Comparison of ENCODE assay signal across 8 cellular contexts in the genomic region with DNA sequence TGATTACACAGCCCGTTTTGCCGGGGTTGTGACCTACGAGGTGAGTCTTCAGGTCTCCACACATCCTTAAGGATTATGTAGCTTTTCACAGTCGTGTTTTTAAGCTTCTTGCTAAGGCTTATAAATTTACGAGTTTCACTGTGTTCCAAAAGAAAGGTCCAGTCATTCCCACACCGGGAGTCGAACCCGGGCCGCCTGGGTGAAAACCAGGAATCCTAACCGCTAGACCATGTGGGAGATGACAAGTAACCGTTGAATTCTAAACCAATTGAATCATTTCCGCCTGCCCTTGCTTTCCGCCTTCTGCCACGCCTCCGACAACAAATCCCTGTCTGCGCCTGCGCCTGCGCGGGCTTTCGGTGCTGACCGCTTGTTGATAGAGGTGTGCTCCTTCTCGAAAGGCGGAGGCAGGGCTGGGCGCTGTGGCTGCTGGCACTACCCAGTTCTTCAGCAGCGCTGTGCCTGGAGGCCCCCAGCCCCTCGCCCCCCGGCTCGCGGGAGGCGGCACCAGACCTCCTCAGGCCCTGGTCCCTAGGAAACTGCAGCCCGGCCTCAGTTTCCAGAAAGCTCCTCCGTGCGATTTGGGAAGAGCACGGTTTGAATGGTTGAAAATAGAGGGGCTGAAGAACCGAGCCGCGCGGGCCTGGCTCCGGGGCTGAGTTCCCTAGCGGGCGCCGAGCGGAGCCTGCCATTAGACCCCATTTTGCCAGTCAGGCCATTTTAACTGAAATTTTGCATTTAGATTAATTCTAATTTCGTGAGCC.
DNase-seq lines count a peak whose midpoint lies in the region; ATAC-seq and TF ChIP-seq lines count a peak whose summit lies in the region.

No MANE protein-coding gene starts in this region.

- H3K36me3 ChIP-seq in GM06990 (ENCODE audit: control insufficient read depth, insufficient read depth, low read length) = no peaks in the 10 kb centered on the region
- H3K36me3 ChIP-seq in heart left ventricle = no peaks in the 10 kb centered on the region
- H3K36me3 ChIP-seq in parathyroid adenoma (ENCODE audit: control insufficient read depth, insufficient read depth, low read length) = no peaks in the 10 kb centered on the region
- H3K36me3 ChIP-seq in tibial artery = no peaks in the 10 kb centered on the region

- H2AFZ ChIP-seq in parathyroid adenoma = peak overlapping the region; percentile 91

- peak; percentile 77 for DNase-seq in GM06990 (ENCODE audit: extremely low read depth, insufficient read length)
- DNase-seq in NCI-H1105 treated with DMSO at 0.1 percent for 48 hours (lab: John Stamatoyannopoulos, UW) = peak; percentile 87
- DNase-seq in T follicular helper cell (ENCODE audit: low read depth) = peak; percentile 91
- DNase-seq in amniotic epithelial cell (ENCODE audit: low read depth) = peak; percentile 90
- DNase-seq in heart left ventricle = peak; percentile 93 to 98 (median 97)
- DNase-seq in tibial artery = peak; percentile 97 to 98

- no peaks in the 10 kb centered on the region for H3K79me2 ChIP-seq in parathyroid adenoma

- H3K4me3 ChIP-seq in GM06990 (replicated peaks; ENCODE audit: low read depth, low read length) = peak overlapping the region; percentile 53
- peak overlapping the region; percentile 50 to 91 (median 78) for H3K4me3 ChIP-seq in heart left ventricle
- H3K4me3 ChIP-seq in parathyroid adenoma (ENCODE audit: low read depth, low read length) = peak overlapping the region; percentile 76
- H3K4me3 ChIP-seq in tibial artery = peak overlapping the region; percentile 78 to 93

- intact Hi-C loops in heart left ventricle (cut with DNase I) = loop anchor here in 1 of 10 donors (5.0 kb wide), 1 partner anchor 645 kb away; a partner anchor contains a TSS
- intact Hi-C loops in tibial artery (cut with DNase I; ENCODE audit: low total_unique reads) = loop anchor here (10.0 kb wide), 1 partner anchor 647 kb away; a partner anchor contains a TSS

- ATAC-seq in HG02610 (IDR thresholded peaks at IDR 0.05; ENCODE audit: unreplicated experiment) (peak; percentile 95), heart left ventricle (peak; percentile 98 to 100 (median 99))

- peak overlapping the region; percentile 80 for H3K4me2 ChIP-seq in parathyroid adenoma (ENCODE audit: low read length)

- WGBS in heart left ventricle, 4 donors = 0 to 1% (median 1%) methylated on average over 38 to 44 of the region's 44 CpGs

- H3K9me3 ChIP-seq in heart left ventricle = no peaks in the 10 kb centered on the region
- H3K9me3 ChIP-seq in parathyroid adenoma (ENCODE audit: control insufficient read depth, low read length) = no peaks in the 10 kb centered on the region
- H3K9me3 ChIP-seq in tibial artery = no peaks in the 10 kb centered on the region

- peaks cover 0 to 7% (median 3%) of the 10 kb centered on the region in 12 donors for H3K4me1 ChIP-seq in heart left ventricle
- no peaks in the 10 kb centered on the region for H3K4me1 ChIP-seq in parathyroid adenoma
- H3K4me1 ChIP-seq in tibial artery = peaks cover 0 to 5% (median 1%) of the 10 kb centered on the region in 4 donors

- H3K27me3 ChIP-seq in GM06990 (replicated peaks; ENCODE audit: control insufficient read depth, insufficient read depth, low read length) = no peaks in the 10 kb centered on the region
- H3K27me3 ChIP-seq in heart left ventricle = no peaks in the 10 kb centered on the region
- H3K27me3 ChIP-seq in parathyroid adenoma (ENCODE audit: control insufficient read depth, insufficient read depth, low read length) = no peaks in the 10 kb centered on the region
- H3K27me3 ChIP-seq in tibial artery = no peaks in the 10 kb centered on the region

- peak overlapping the region; percentile 72 to 94 (median 88) for H3K27ac ChIP-seq in heart left ventricle
- H3K27ac ChIP-seq in parathyroid adenoma = peak overlapping the region; percentile 91
- H3K27ac ChIP-seq in tibial artery = peak overlapping the region; percentile 87 to 89

- peak overlapping the region; percentile 29 for H3K9ac ChIP-seq in parathyroid adenoma

- peak in 1 of 2 donors; percentile 87 for TF ChIP-seq POLR2A in heart left ventricle (IDR thresholded peaks at IDR 0.05)

- TF ChIP-seq CTCF in GM06990 (IDR thresholded peaks at IDR 0.05; ENCODE audit: insufficient read depth, low read length, poor library complexity, severe bottlenecking) (no peak), heart left ventricle (IDR thresholded peaks at IDR 0.05) (peak in 1 of 12 donors; percentile 25), parathyroid adenoma (IDR thresholded peaks at IDR 0.05) (no peak), tibial artery (IDR thresholded peaks at IDR 0.05) (peak; percentile 12)

Comparison
In these comparisons a context has a peak if more than half of its experiments do, and no peak if none do; other contexts are left out.
1. Peak in every context shown above with its lines: DNase-seq, ATAC-seq, H3K4me3 ChIP-seq and H3K27ac ChIP-seq.
2. CTCF ChIP-seq: peak in tibial artery (2 of 2); none in GM06990 (single experiment) and parathyroid adenoma (single experiment).